In genomic region chr19:50061650-50062049, GRCh38 we compare ENCODE assay signal across 28 cellular contexts.
"Had no signal": no experiment of that assay in that cellular context is flagged by ENCODE, and none has a peak within 500 bp of the region (broad histone marks: within the 10 kb centered on the region; RNA-seq: fewer than 3 reads in every experiment).

No MANE protein-coding gene starts in this region.

- H3K9me3 ChIP-seq: testis had no signal

- H3K4me2 ChIP-seq: smooth muscle cell had no signal

- H3K27ac ChIP-seq: neutrophil, parathyroid adenoma, psoas muscle, right lobe of liver, sigmoid colon, spleen, suprapubic skin, testis, tibial artery, transverse colon, upper lobe of right lung, uterus had no signal

- H3K79me2 ChIP-seq: parathyroid adenoma had no signal

- H3K36me3 ChIP-seq: neutrophil, right lobe of liver, sigmoid colon, spleen, suprapubic skin, tibial artery, transverse colon, upper lobe of right lung, uterus had no signal

- H3K27me3 ChIP-seq: right lobe of liver, sigmoid colon, suprapubic skin, testis, tibial artery, transverse colon, upper lobe of right lung, uterus had no signal

- H3K4me3 ChIP-seq: psoas muscle, right lobe of liver, sigmoid colon, smooth muscle cell, spleen, suprapubic skin, testis, tibial artery, transverse colon, upper lobe of right lung, uterus had no signal

- H3K4me1 ChIP-seq: parathyroid adenoma, psoas muscle, right lobe of liver, sigmoid colon, spleen, suprapubic skin, testis, tibial artery, transverse colon, upper lobe of right lung, uterus had no signal

- ATAC-seq: naive thymus-derived CD8-positive, alpha-beta T cell; natural killer cell treated with Interleukin-12 subunit alpha and Interleukin-12 subunit beta and Interleukin-15 and Interleukin-18, amount 100 ng/mL, for 72 hours; psoas muscle; right cardiac atrium; right lobe of liver; stimulated activated memory B cell treated with anti-CD40 and anti-IgM and Interleukin-4, amounts not matched to agents 10 μg/mL and 1 μg/mL and 100 μg/mL, for 72 hours; stimulated activated naive CD8-positive, alpha-beta T cell treated with anti-CD3 and anti-CD28 coated beads, Interleukin-15, amount 100 ng/mL, for 72 hours; stimulated activated naive CD8-positive, alpha-beta T cell treated with anti-CD3 and anti-CD28 coated beads, Interleukin-15, Interleukin-2, amounts not matched to agents 100 U/mL and 50 U/mL, for 24 hours; upper lobe of right lung had no signal

- DNase-seq: naive thymus-derived CD8-positive, alpha-beta T cell; nephron progenitor cell; nucleus accumbens; psoas muscle; right cardiac atrium; right lobe of liver; sigmoid colon; spleen; stimulated activated CD4-positive, alpha-beta T cell treated with anti-CD3 and anti-CD28 coated beads, Interleukin-12 subunit alpha, Interleukin-12 subunit beta, amount 100 ng/mL, for 4 hours; stimulated activated CD4-positive, alpha-beta T cell treated with anti-CD3 and anti-CD28 coated beads, Interleukin-1b, Interleukin-23, amount 100 ng/mL, for 48 hours; stimulated activated CD4-positive, alpha-beta T cell treated with anti-CD3 and anti-CD28 coated beads, Interleukin-4, amount 100 ng/mL, for 1 hour; stimulated activated CD4-positive, alpha-beta T cell treated with anti-CD3 and anti-CD28 coated beads, Interleukin-4, amount 100 ng/mL, for 4 hours; stimulated activated CD8-positive, alpha-beta memory T cell treated with anti-CD3 and anti-CD28 coated beads, Interleukin-4, amount 100 ng/mL, for 48 hours; stimulated activated naive CD4-positive, alpha-beta T cell; stimulated activated naive CD8-positive, alpha-beta T cell treated with anti-CD3 and anti-CD28 coated beads, Interleukin-15, amount 100 ng/mL, for 72 hours; stimulated activated naive CD8-positive, alpha-beta T cell treated with anti-CD3 and anti-CD28 coated beads, Interleukin-15, Interleukin-2, amounts not matched to agents 100 U/mL and 50 U/mL, for 24 hours; substantia nigra; testis; tibial artery; transverse colon; upper lobe of right lung; uterus had no signal

- H3K9ac ChIP-seq: parathyroid adenoma had no signal

- H2AFZ ChIP-seq: parathyroid adenoma had no signal
